In the genomic region with DNA sequence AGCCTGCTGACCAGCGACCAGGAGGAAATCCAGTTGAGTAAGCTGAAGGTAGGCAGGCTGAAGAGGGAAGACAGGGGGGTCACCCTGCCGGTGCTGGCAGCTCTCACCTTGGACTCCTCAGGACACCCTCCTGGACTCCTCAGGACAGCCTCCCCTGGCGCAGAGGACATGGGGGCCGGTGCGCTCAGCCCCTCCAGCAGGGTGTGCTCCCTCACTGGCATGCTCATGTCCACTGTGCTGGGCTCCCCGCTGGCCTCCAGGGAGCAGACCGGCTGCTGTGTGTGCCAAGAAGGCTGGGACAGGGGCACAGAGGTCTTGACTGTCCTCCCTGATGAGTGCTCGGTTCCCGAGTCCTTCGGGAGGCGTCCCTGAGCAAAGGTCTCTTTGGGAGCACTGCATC, we compare ENCODE assay signal across 19 cellular contexts.
A peak's percentile ranks its signal among the peaks of the same experiment; 100 is the strongest.
DNase-seq lines count a peak whose midpoint lies in the region; ATAC-seq and TF ChIP-seq lines count a peak whose summit lies in the region.
"Had no signal": no experiment of that assay in that cellular context is flagged by ENCODE, and none has a peak within 500 bp of the region (broad histone marks: within the 10 kb centered on the region; RNA-seq: fewer than 3 reads in every experiment).

No MANE protein-coding gene starts in this region.

- H3K4me3 ChIP-seq in H7 (ENCODE audit: insufficient read depth, low read depth, low read length) (no peak overlapping the region), ascending aorta (no peak overlapping the region), mesenchymal stem cell (ENCODE audit: insufficient read depth in 1 of 2, low read depth in 1 of 2, low read length in 2 of 2) (no peak overlapping the region), upper lobe of right lung (no peak overlapping the region), prostate gland (no peak overlapping the region)
- H3K4me3 ChIP-seq: A549, BLaER1, GM23248 had no signal

- H3K27me3 ChIP-seq in H7 (ENCODE audit: control insufficient read depth, insufficient read depth, low read length) (no peaks in the 10 kb centered on the region), ascending aorta (no peaks in the 10 kb centered on the region), mesenchymal stem cell (ENCODE audit: control insufficient read depth in 1 of 2, insufficient read depth in 1 of 2, low read length in 2 of 2) (no peaks in the 10 kb centered on the region), upper lobe of right lung (no peaks in the 10 kb centered on the region), prostate gland (replicated peaks; ENCODE audit: insufficient read depth) (no peaks in the 10 kb centered on the region)
- H3K27me3 ChIP-seq: BLaER1 had no signal

- H3K9me3 ChIP-seq in ascending aorta (no peaks in the 10 kb centered on the region), mesenchymal stem cell (ENCODE audit: control insufficient read depth, low read length) (no peaks in the 10 kb centered on the region), upper lobe of right lung (no peaks in the 10 kb centered on the region), prostate gland (no peaks in the 10 kb centered on the region)
- H3K9me3 ChIP-seq: A549 had no signal

- H2BK5ac ChIP-seq in mesenchymal stem cell (ENCODE audit: low read depth, low read length, poor library complexity, severe bottlenecking): no peak overlapping the region

- H3K79me1 ChIP-seq in mesenchymal stem cell (replicated peaks; ENCODE audit: low read length, poor library complexity, severe bottlenecking): no peaks in the 10 kb centered on the region

- peak overlapping the region; percentile 23 for H2AK5ac ChIP-seq in mesenchymal stem cell (ENCODE audit: low read length, severe bottlenecking)

- intact Hi-C loops in ascending aorta (cut with DNase I) (loop anchor here (5.0 to 10.0 kb wide), 3 partner anchors 183 to 305 kb away; a partner anchor contains a TSS), upper lobe of right lung (cut with DNase I) (no loop called here), prostate gland (cut with DNase I) (loop anchor here (5.0 to 10.0 kb wide), 3 partner anchors 58 to 245 kb away; a partner anchor contains a TSS)
- intact Hi-C loops in activated CD8-positive, alpha-beta T cell treated with anti-CD3 and anti-CD28 coated beads for 36 hours (cut with micrococcal nuclease): no loop called here

- H3K36me3 ChIP-seq in H7 (replicated peaks; ENCODE audit: control insufficient read depth, insufficient read depth, low read length) (no peaks in the 10 kb centered on the region), ascending aorta (peaks cover 22 to 51% of the 10 kb centered on the region in 2 donors), mesenchymal stem cell (ENCODE audit: control insufficient read depth in 1 of 2, insufficient read depth in 2 of 2, low read depth in 1 of 2, low read length in 2 of 2) (peaks cover 0 to 47% of the 10 kb centered on the region in 2 experiments), upper lobe of right lung (peaks cover 9% of the 10 kb centered on the region), prostate gland (no peaks in the 10 kb centered on the region)

- POLR2A ChIA-PET in activated CD8-positive, alpha-beta T cell treated with anti-CD3 and anti-CD28 coated beads for 36 hours (lab: Charles Lee): no interaction called here

- no peak overlapping the region for H4K91ac ChIP-seq in mesenchymal stem cell (ENCODE audit: low read length)

- no peak overlapping the region for H3K9ac ChIP-seq in mesenchymal stem cell (ENCODE audit: low read length)
- H3K9ac ChIP-seq: BLaER1, GM23248 had no signal

- no peak overlapping the region for H3K18ac ChIP-seq in mesenchymal stem cell (ENCODE audit: low read depth in 1 of 2, low read length in 2 of 2)

- H3K14ac ChIP-seq in mesenchymal stem cell (ENCODE audit: low read length in 2 of 2): no peak overlapping the region

- 88% methylated on average over 11 of the region's 11 CpGs for WGBS in mesenchymal stem cell
- WGBS in prostate gland: 93% methylated on average over 11 of the region's 11 CpGs

- H3K4me3 Mint-ChIP-seq in activated CD8-positive, alpha-beta T cell treated with anti-CD3 and anti-CD28 coated beads for 36 hours: no peak overlapping the region
- H3K4me3 Mint-ChIP-seq: CD14-positive monocyte; CD4-positive, alpha-beta memory T cell; HFFc6 had no signal

- no peak overlapping the region for H4K8ac ChIP-seq in mesenchymal stem cell (ENCODE audit: low read length)

- H3K27ac ChIP-seq in ascending aorta: peak overlapping the region; percentile 59 to 75
- no peak overlapping the region for H3K27ac ChIP-seq in mesenchymal stem cell (ENCODE audit: low read length, poor library complexity, severe bottlenecking)
- no peak overlapping the region for H3K27ac ChIP-seq in upper lobe of right lung
- H3K27ac ChIP-seq in prostate gland: no peak overlapping the region
- H3K27ac ChIP-seq: 22Rv1, A549, BLaER1, GM23248 had no signal

- CTCF ChIA-PET in activated CD8-positive, alpha-beta T cell treated with anti-CD3 and anti-CD28 coated beads for 36 hours (lab: Charles Lee): interaction anchor here (0.6 kb wide), 1 partner anchor 426 kb away, joined by 3 read pairs; no protein-coding TSS in a partner anchor

- no peak overlapping the region for H3K23ac ChIP-seq in mesenchymal stem cell (ENCODE audit: low read length in 2 of 2)

- peaks cover 25% of the 10 kb centered on the region for H3K36me3 Mint-ChIP-seq in activated CD8-positive, alpha-beta T cell treated with anti-CD3 and anti-CD28 coated beads for 36 hours (ENCODE audit: low read depth)

- H3K27me3 Mint-ChIP-seq in activated CD8-positive, alpha-beta T cell treated with anti-CD3 and anti-CD28 coated beads for 36 hours: no peaks in the 10 kb centered on the region
- H3K27me3 Mint-ChIP-seq: CD4-positive, alpha-beta memory T cell had no signal

- ATAC-seq in upper lobe of right lung (peak; percentile 14), HG03521 (IDR thresholded peaks at IDR 0.05; ENCODE audit: unreplicated experiment) (no peak)
- no peak for ATAC-seq in activated CD8-positive, alpha-beta T cell treated with anti-CD3 and anti-CD28 coated beads for 36 hours
- ATAC-seq: A549, HCT116 had no signal

- H3K4me1 ChIP-seq in ascending aorta (peaks cover 12 to 55% of the 10 kb centered on the region in 2 donors), mesenchymal stem cell (ENCODE audit: control insufficient read depth, insufficient read depth, low read depth, low read length) (peaks cover 19% of the 10 kb centered on the region), upper lobe of right lung (no peaks in the 10 kb centered on the region), prostate gland (replicated peaks) (no peaks in the 10 kb centered on the region)
- H3K4me1 ChIP-seq: A549, BLaER1 had no signal

- H2BK15ac ChIP-seq in mesenchymal stem cell (ENCODE audit: low read depth, poor library complexity, severe bottlenecking): no peak overlapping the region

- no peak overlapping the region for H2BK120ac ChIP-seq in mesenchymal stem cell (ENCODE audit: low read depth, low read length)

- H2BK12ac ChIP-seq in mesenchymal stem cell (ENCODE audit: low read length in 2 of 2): no peak overlapping the region

- DNase-seq in H7 (peak; percentile 39), ascending aorta (ENCODE audit: low spot score in 2 of 2) (peak in 1 of 2 donors; percentile 62), mesenchymal stem cell (no peak), upper lobe of right lung (peak; percentile 40), prostate gland (ENCODE audit: low spot score) (no peak)
- DNase-seq in activated CD8-positive, alpha-beta T cell treated with anti-CD3 and anti-CD28 coated beads for 36 hours: no peak
- DNase-seq: AML-193; CD4-positive, alpha-beta memory T cell; DMS153; DMS79; GDM1; GM23248; HFFc6 had no signal

- H3K4ac ChIP-seq in mesenchymal stem cell (ENCODE audit: low read depth in 1 of 2, low read length in 2 of 2): no peak overlapping the region

- H3K9me3 Mint-ChIP-seq in activated CD8-positive, alpha-beta T cell treated with anti-CD3 and anti-CD28 coated beads for 36 hours: no peaks in the 10 kb centered on the region
- H3K9me3 Mint-ChIP-seq: HFFc6 had no signal

- TF ChIP-seq POLR2A in prostate gland (IDR thresholded peaks at IDR 0.05): no peak

- H3K4me1 Mint-ChIP-seq in activated CD8-positive, alpha-beta T cell treated with anti-CD3 and anti-CD28 coated beads for 36 hours (ENCODE audit: low read depth): no peaks in the 10 kb centered on the region
- H3K4me1 Mint-ChIP-seq: CD14-positive monocyte; CD4-positive, alpha-beta memory T cell had no signal

- no peak overlapping the region for H3K27ac Mint-ChIP-seq in activated CD8-positive, alpha-beta T cell treated with anti-CD3 and anti-CD28 coated beads for 36 hours
- H3K27ac Mint-ChIP-seq: CD14-positive monocyte, HFFc6 had no signal

- TF ChIP-seq CTCF in ascending aorta (IDR thresholded peaks at IDR 0.05): no peak
- TF ChIP-seq CTCF in upper lobe of right lung (IDR thresholded peaks at IDR 0.05): no peak
- no peak for TF ChIP-seq CTCF in prostate gland (IDR thresholded peaks at IDR 0.05)
- no peak for TF ChIP-seq CTCF in activated CD8-positive, alpha-beta T cell treated with anti-CD3 and anti-CD28 coated beads for 36 hours (IDR thresholded peaks at IDR 0.05)

- no peak overlapping the region for H2AFZ ChIP-seq in mesenchymal stem cell (ENCODE audit: low read depth, low read length)
- H2AFZ ChIP-seq: GM23248 had no signal

- H3K4me2 ChIP-seq in mesenchymal stem cell (ENCODE audit: low read length, poor library complexity, severe bottlenecking): no peak overlapping the region
- H3K4me2 ChIP-seq: A549, BLaER1 had no signal

Comparison
In these comparisons a context has a peak if more than half of its experiments do, and no peak if none do; other contexts are left out.
1. DNase-seq: peak in H7 (single experiment) and upper lobe of right lung (single experiment); none in mesenchymal stem cell (single experiment), prostate gland (single experiment) and activated CD8-positive, alpha-beta T cell treated with anti-CD3 and anti-CD28 coated beads for 36 hours (single experiment).
2. H3K27ac ChIP-seq: peak in ascending aorta (2 of 2); none in mesenchymal stem cell (single experiment), upper lobe of right lung (single experiment) and prostate gland (0 of 2).
3. intact Hi-C loops: an anchor here in ascending aorta (5.0 to 10.0 kb wide) and prostate gland (5.0 to 10.0 kb wide); none called in upper lobe of right lung and activated CD8-positive, alpha-beta T cell treated with anti-CD3 and anti-CD28 coated beads for 36 hours.